1 cellular context compared by ENCODE assay signal in the genomic region with DNA sequence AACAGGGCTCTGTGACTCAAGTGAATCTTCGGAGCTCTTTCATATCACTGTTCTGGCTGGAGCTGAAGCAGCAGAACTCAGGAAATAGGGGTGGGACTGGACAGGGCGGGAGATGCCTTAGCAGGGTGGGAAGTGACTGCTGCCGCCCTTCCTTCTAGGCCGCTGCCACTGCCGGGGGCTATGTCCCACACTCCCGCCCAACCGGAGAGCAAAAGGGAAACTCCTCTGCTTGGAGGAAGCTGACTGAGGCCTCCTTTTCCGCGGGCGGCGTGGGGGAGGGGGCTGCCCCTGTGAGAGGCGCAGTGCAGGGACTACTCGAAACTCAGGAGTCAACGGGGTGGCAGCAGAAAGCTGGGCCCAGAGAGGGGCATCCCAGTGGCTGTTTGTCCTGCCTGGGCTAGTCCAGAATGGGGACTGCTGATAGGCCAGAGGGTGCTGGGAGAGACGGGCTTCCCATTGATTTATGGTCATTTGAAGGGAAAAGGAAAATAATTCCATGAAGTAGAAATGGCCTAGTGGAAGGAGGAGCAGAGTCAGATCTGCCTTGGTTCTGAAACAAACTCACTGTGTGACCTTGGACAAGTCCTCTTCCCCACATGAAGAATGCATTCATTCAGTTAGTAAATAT.
TF ChIP-seq lines count a peak whose summit lies in the region.

No MANE protein-coding gene starts in this region.

TF ChIP-seq in K562, 482 proteins besides CTCF, POLR2A, EP300 and RAD21 (continued from another document):
- TF ChIP-seq, protein P1, sequence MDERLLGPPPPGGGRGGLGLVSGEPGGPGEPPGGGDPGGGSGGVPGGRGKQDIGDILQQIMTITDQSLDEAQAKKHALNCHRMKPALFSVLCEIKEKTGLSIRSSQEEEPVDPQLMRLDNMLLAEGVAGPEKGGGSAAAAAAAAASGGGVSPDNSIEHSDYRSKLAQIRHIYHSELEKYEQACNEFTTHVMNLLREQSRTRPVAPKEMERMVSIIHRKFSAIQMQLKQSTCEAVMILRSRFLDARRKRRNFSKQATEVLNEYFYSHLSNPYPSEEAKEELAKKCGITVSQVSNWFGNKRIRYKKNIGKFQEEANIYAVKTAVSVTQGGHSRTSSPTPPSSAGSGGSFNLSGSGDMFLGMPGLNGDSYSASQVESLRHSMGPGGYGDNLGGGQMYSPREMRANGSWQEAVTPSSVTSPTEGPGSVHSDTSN (CRISPR knock-in tag; IDR thresholded peaks at IDR 0.05; ENCODE audit: low read depth) = no peak
- TF ChIP-seq, protein P1 (tag; conservative IDR thresholded peaks at IDR 0.05; ENCODE audit: low read depth) = 0 out of 2 replicates have a peak, but pooled peaks have one; percentile 28
- TF ChIP-seq, protein P2, sequence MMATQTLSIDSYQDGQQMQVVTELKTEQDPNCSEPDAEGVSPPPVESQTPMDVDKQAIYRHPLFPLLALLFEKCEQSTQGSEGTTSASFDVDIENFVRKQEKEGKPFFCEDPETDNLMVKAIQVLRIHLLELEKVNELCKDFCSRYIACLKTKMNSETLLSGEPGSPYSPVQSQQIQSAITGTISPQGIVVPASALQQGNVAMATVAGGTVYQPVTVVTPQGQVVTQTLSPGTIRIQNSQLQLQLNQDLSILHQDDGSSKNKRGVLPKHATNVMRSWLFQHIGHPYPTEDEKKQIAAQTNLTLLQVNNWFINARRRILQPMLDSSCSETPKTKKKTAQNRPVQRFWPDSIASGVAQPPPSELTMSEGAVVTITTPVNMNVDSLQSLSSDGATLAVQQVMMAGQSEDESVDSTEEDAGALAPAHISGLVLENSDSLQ (IDR thresholded peaks at IDR 0.05) = peak; percentile 74
- TF ChIP-seq SNIP1 (IDR thresholded peaks at IDR 0.05; ENCODE audit: low read depth) (no peak), KLF13 (tag; IDR thresholded peaks at IDR 0.05; ENCODE audit: borderline replicate concordance, low read depth) (no peak), RCOR1 (IDR thresholded peaks at IDR 0.05; ENCODE audit: borderline replicate concordance in 1 of 2, low read depth in 2 of 2, low read length in 2 of 2) (no peak), ZNF695 (CRISPR knock-in tag; IDR thresholded peaks at IDR 0.05) (no peak), ZFX (CRISPR knock-in tag; IDR thresholded peaks at IDR 0.05) (peak; percentile 47), HNRNPUL1 (IDR thresholded peaks at IDR 0.05; ENCODE audit: low read length) (no peak), JUNB (CRISPR knock-in tag; conservative IDR thresholded peaks at IDR 0.05) (no peak), SAFB2 (IDR thresholded peaks at IDR 0.05; ENCODE audit: borderline replicate concordance, low read depth, low read length, severe bottlenecking) (no peak), ZNF274 (IDR thresholded peaks at IDR 0.05; ENCODE audit: borderline replicate concordance, low read depth, low read length) (no peak), SRSF7 (optimal IDR thresholded peaks at IDR 0.05; ENCODE audit: low read depth, low read length) (no peak), SAFB (IDR thresholded peaks at IDR 0.05; ENCODE audit: borderline replicate concordance, low read depth, low read length) (no peak), CEBPB (tag; IDR thresholded peaks at IDR 0.05) (no peak), RFX7 (CRISPR knock-in tag; IDR thresholded peaks at IDR 0.05) (no peak), BCL6 (CRISPR knock-in tag; IDR thresholded peaks at IDR 0.05) (no peak), SIX5 (IDR thresholded peaks at IDR 0.05; ENCODE audit: borderline replicate concordance in 1 of 2, insufficient read depth in 1 of 2, low read depth in 1 of 2, low read length in 2 of 2) (no peak), ZNF253 (CRISPR knock-in tag; conservative IDR thresholded peaks at IDR 0.05) (no peak), L3MBTL2 (IDR thresholded peaks at IDR 0.05) (no peak), POLR2G (IDR thresholded peaks at IDR 0.05; ENCODE audit: low read depth, low read length) (0 out of 2 replicates have a peak, but pooled peaks have one; percentile 26), ZNF165 (CRISPR knock-in tag; IDR thresholded peaks at IDR 0.05; ENCODE audit: borderline replicate concordance) (no peak)
- TF ChIP-seq, protein P3, sequence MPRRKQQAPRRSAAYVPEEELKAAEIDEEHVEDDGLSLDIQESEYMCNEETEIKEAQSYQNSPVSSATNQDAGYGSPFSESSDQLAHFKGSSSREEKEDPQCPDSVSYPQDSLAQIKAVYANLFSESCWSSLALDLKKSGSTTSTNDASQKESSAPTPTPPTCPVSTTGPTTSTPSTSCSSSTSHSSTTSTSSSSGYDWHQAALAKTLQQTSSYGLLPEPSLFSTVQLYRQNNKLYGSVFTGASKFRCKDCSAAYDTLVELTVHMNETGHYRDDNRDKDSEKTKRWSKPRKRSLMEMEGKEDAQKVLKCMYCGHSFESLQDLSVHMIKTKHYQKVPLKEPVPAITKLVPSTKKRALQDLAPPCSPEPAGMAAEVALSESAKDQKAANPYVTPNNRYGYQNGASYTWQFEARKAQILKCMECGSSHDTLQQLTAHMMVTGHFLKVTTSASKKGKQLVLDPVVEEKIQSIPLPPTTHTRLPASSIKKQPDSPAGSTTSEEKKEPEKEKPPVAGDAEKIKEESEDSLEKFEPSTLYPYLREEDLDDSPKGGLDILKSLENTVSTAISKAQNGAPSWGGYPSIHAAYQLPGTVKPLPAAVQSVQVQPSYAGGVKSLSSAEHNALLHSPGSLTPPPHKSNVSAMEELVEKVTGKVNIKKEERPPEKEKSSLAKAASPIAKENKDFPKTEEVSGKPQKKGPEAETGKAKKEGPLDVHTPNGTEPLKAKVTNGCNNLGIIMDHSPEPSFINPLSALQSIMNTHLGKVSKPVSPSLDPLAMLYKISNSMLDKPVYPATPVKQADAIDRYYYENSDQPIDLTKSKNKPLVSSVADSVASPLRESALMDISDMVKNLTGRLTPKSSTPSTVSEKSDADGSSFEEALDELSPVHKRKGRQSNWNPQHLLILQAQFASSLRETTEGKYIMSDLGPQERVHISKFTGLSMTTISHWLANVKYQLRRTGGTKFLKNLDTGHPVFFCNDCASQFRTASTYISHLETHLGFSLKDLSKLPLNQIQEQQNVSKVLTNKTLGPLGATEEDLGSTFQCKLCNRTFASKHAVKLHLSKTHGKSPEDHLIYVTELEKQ (CRISPR knock-in tag; IDR thresholded peaks at IDR 0.05) = no peak
- TF ChIP-seq, protein P4, sequence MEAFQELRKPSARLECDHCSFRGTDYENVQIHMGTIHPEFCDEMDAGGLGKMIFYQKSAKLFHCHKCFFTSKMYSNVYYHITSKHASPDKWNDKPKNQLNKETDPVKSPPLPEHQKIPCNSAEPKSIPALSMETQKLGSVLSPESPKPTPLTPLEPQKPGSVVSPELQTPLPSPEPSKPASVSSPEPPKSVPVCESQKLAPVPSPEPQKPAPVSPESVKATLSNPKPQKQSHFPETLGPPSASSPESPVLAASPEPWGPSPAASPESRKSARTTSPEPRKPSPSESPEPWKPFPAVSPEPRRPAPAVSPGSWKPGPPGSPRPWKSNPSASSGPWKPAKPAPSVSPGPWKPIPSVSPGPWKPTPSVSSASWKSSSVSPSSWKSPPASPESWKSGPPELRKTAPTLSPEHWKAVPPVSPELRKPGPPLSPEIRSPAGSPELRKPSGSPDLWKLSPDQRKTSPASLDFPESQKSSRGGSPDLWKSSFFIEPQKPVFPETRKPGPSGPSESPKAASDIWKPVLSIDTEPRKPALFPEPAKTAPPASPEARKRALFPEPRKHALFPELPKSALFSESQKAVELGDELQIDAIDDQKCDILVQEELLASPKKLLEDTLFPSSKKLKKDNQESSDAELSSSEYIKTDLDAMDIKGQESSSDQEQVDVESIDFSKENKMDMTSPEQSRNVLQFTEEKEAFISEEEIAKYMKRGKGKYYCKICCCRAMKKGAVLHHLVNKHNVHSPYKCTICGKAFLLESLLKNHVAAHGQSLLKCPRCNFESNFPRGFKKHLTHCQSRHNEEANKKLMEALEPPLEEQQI (IDR thresholded peaks at IDR 0.05) = no peak
- TF ChIP-seq, protein P5, sequence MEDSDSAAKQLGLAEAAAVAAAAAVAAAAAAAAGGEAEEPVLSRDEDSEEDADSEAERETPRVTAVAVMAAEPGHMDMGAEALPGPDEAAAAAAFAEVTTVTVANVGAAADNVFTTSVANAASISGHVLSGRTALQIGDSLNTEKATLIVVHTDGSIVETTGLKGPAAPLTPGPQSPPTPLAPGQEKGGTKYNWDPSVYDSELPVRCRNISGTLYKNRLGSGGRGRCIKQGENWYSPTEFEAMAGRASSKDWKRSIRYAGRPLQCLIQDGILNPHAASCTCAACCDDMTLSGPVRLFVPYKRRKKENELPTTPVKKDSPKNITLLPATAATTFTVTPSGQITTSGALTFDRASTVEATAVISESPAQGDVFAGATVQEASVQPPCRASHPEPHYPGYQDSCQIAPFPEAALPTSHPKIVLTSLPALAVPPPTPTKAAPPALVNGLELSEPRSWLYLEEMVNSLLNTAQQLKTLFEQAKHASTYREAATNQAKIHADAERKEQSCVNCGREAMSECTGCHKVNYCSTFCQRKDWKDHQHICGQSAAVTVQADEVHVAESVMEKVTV (CRISPR knock-in tag; IDR thresholded peaks at IDR 0.05) = no peak
- TF ChIP-seq, protein P6, sequence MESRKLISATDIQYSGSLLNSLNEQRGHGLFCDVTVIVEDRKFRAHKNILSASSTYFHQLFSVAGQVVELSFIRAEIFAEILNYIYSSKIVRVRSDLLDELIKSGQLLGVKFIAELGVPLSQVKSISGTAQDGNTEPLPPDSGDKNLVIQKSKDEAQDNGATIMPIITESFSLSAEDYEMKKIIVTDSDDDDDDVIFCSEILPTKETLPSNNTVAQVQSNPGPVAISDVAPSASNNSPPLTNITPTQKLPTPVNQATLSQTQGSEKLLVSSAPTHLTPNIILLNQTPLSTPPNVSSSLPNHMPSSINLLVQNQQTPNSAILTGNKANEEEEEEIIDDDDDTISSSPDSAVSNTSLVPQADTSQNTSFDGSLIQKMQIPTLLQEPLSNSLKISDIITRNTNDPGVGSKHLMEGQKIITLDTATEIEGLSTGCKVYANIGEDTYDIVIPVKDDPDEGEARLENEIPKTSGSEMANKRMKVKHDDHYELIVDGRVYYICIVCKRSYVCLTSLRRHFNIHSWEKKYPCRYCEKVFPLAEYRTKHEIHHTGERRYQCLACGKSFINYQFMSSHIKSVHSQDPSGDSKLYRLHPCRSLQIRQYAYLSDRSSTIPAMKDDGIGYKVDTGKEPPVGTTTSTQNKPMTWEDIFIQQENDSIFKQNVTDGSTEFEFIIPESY (CRISPR knock-in tag; IDR thresholded peaks at IDR 0.05) = no peak
